Comparison of ENCODE assay signal across 9 cellular contexts in genomic region chr5:16666861-16667481, GRCh38. TPM values are rescaled to one million over a fixed set of nuclear protein-coding genes. Genes with fewer than 3 reads are reported as not detected.
DNase-seq lines count a peak whose midpoint lies in the region; ATAC-seq and TF ChIP-seq lines count a peak whose summit lies in the region.
"Had no signal": no experiment of that assay in that cellular context is flagged by ENCODE, and none has a peak within 500 bp of the region (broad histone marks: within the 10 kb centered on the region; RNA-seq: fewer than 3 reads in every experiment).

No MANE protein-coding gene starts in this region.

- no peak overlapping the region; the same call in 1 of the 2 replicates for H3K4me3 Mint-ChIP-seq in HFFc6
- no peak overlapping the region for H3K4me3 Mint-ChIP-seq in activated CD4-positive, alpha-beta T cell treated with anti-CD3 and anti-CD28 coated beads, Interleukin-2, amount 10 ng/mL, durations not matched to agents 7 days and 5 days
- H3K4me3 Mint-ChIP-seq: activated naive CD8-positive, alpha-beta T cell had no signal

- peaks cover 0 to 44% (median 28%) of the 10 kb centered on the region in 12 donors for H3K4me1 ChIP-seq in heart left ventricle
- H3K4me1 ChIP-seq in gastrocnemius medialis, result peaks cover 4 to 8% of the 10 kb centered on the region in 2 donors

- H3K27ac Mint-ChIP-seq in HFFc6, result peak overlapping the region; percentile 3
- H3K27ac Mint-ChIP-seq in activated CD4-positive, alpha-beta T cell treated with anti-CD3 and anti-CD28 coated beads, Interleukin-2, amount 10 ng/mL, durations not matched to agents 7 days and 5 days, result peak overlapping the region; percentile 42
- H3K27ac Mint-ChIP-seq: activated naive CD8-positive, alpha-beta T cell had no signal

- CTCF ChIA-PET in activated CD4-positive, alpha-beta T cell treated with anti-CD3 and anti-CD28 coated beads, Interleukin-2, amount 10 ng/mL, durations not matched to agents 7 days and 5 days (lab: Charles Lee), result interaction anchor here (1.6 kb wide), 1 partner anchor 37 kb away, joined by 5 read pairs; no protein-coding TSS in a partner anchor

- ATAC-seq in heart left ventricle (peak; percentile 52 to 86 (median 83)), gastrocnemius medialis (peak; percentile 49 to 66), HG03521 (IDR thresholded peaks at IDR 0.05; ENCODE audit: unreplicated experiment) (no peak), HG03469 (IDR thresholded peaks at IDR 0.05; ENCODE audit: unreplicated experiment) (no peak)

- H3K27ac ChIP-seq in heart left ventricle, result peak overlapping the region in 10 of 12 donors; percentile 15 to 56 (median 43)
- peak overlapping the region in 1 of 4 donors; percentile 18 for H3K27ac ChIP-seq in gastrocnemius medialis

- peak; percentile 62 for DNase-seq in Ammon's horn (ENCODE audit: low spot score)
- no peak for DNase-seq in HFFc6
- DNase-seq in activated CD4-positive, alpha-beta T cell treated with anti-CD3 and anti-CD28 coated beads, Interleukin-2, amount 10 ng/mL, durations not matched to agents 7 days and 5 days, result peak; percentile 38
- DNase-seq in heart left ventricle, result peak; percentile 56 to 79 (median 70)
- DNase-seq in gastrocnemius medialis, result peak in 1 of 2 donors; percentile 16
- no peak for DNase-seq in SKM-1 (lab: John Stamatoyannopoulos, UW; ENCODE audit: unreplicated experiment)

- WGBS in heart left ventricle, 4 donors, result 12 to 23% (median 16%) methylated on average over 12 of the region's 12 CpGs

- H3K36me3 ChIP-seq in heart left ventricle, result peaks cover 0 to 39% (median 4%) of the 10 kb centered on the region in 9 donors
- H3K36me3 ChIP-seq in gastrocnemius medialis, result peaks cover 0 to 4% of the 10 kb centered on the region in 2 donors

- intact Hi-C loops in heart left ventricle (cut with DNase I), result loop anchor here (1.0 to 10.0 kb wide), 12 partner anchors 102 to 322 kb away; partner anchors contain the start of gene ZNF622 (in 2 of the 10)
- intact Hi-C loops in gastrocnemius medialis (cut with DNase I; ENCODE audit: low total_unique reads), result loop anchor here (5.0 kb wide), 2 partner anchors 180 to 210 kb away; no protein-coding TSS in a partner anchor

- peaks cover 11% of the 10 kb centered on the region for H3K4me1 Mint-ChIP-seq in HFFc6 (ENCODE audit: low read depth)
- no peaks in the 10 kb centered on the region for H3K4me1 Mint-ChIP-seq in activated CD4-positive, alpha-beta T cell treated with anti-CD3 and anti-CD28 coated beads, Interleukin-2, amount 10 ng/mL, durations not matched to agents 7 days and 5 days

- in situ Hi-C loops in gastrocnemius medialis (cut with MboI; ENCODE audit: low sequenced_read_pairs in 4 of 4), result no loop called here

- H3K9me3 Mint-ChIP-seq in HFFc6, result no peaks in the 10 kb centered on the region; the same call in 1 of the 2 replicates
- H3K9me3 Mint-ChIP-seq in activated CD4-positive, alpha-beta T cell treated with anti-CD3 and anti-CD28 coated beads, Interleukin-2, amount 10 ng/mL, durations not matched to agents 7 days and 5 days, result no peaks in the 10 kb centered on the region

- no peaks in the 10 kb centered on the region for H3K27me3 ChIP-seq in heart left ventricle
- H3K27me3 ChIP-seq in gastrocnemius medialis, result no peaks in the 10 kb centered on the region

- TF ChIP-seq POLR2A in heart left ventricle (IDR thresholded peaks at IDR 0.05) (no peak), gastrocnemius medialis (IDR thresholded peaks at IDR 0.05) (no peak)

- H3K4me3 ChIP-seq in heart left ventricle (peak overlapping the region in 1 of 12 donors; percentile 14), gastrocnemius medialis (no peak overlapping the region)

- TF ChIP-seq CTCF in HFFc6 (IDR thresholded peaks at IDR 0.05) (peak; percentile 66), heart left ventricle (IDR thresholded peaks at IDR 0.05) (peak; percentile 14 to 60 (median 48)), gastrocnemius medialis (IDR thresholded peaks at IDR 0.05 in 4 of 5, conservative IDR thresholded peaks at IDR 0.05 in 1 of 5) (peak; percentile 33 to 58 (median 44))

- no peaks in the 10 kb centered on the region for H3K9me3 ChIP-seq in heart left ventricle
- H3K9me3 ChIP-seq in gastrocnemius medialis, result no peaks in the 10 kb centered on the region

- H3K27me3 Mint-ChIP-seq in HFFc6 (ENCODE audit: insufficient read depth), result peaks cover 19% of the 10 kb centered on the region
- no peaks in the 10 kb centered on the region for H3K27me3 Mint-ChIP-seq in activated CD4-positive, alpha-beta T cell treated with anti-CD3 and anti-CD28 coated beads, Interleukin-2, amount 10 ng/mL, durations not matched to agents 7 days and 5 days
- H3K27me3 Mint-ChIP-seq: activated naive CD8-positive, alpha-beta T cell had no signal

- POLR2A ChIA-PET in activated CD4-positive, alpha-beta T cell treated with anti-CD3 and anti-CD28 coated beads, Interleukin-2, amount 10 ng/mL, durations not matched to agents 7 days and 5 days (lab: Charles Lee), result no interaction called here

- peaks cover 43% of the 10 kb centered on the region for H3K36me3 Mint-ChIP-seq in HFFc6 (ENCODE audit: low read depth)
- no peaks in the 10 kb centered on the region for H3K36me3 Mint-ChIP-seq in activated CD4-positive, alpha-beta T cell treated with anti-CD3 and anti-CD28 coated beads, Interleukin-2, amount 10 ng/mL, durations not matched to agents 7 days and 5 days (ENCODE audit: low read depth)
- H3K36me3 Mint-ChIP-seq: activated naive CD8-positive, alpha-beta T cell had no signal

RNA-seq across cellular contexts. Expression of gene RETREG1, which starts 50.2 kb away (rescaled TPM):
- under 1 TPM in 2 of 6 experiments, not detected in 4; 0.09 to 0.14 TPM for total RNA-seq in HFFc6 (2021; fragmentation: NEBNext Ultra II Directional; extraction: Animal tissue kit (Norgen Biotek cat#: 25700))
- total RNA-seq in activated CD4-positive, alpha-beta T cell treated with anti-CD3 and anti-CD28 coated beads, Interleukin-2, amount 10 ng/mL, durations not matched to agents 7 days and 5 days, result 10 to 100 TPM; 48.4 to 50.5 TPM
- 100 to 1,000 TPM in 8 of 9 donors, 10 to 100 TPM in 1; 80.3 to 219 (median 173) TPM for total RNA-seq in heart left ventricle
- 100 to 1,000 TPM in 1 of 2 donors, 10 to 100 TPM in 1; 24.5 to 110 TPM for polyA plus RNA-seq in heart left ventricle
- 100 to 1,000 TPM in 3 of 4 donors, 10 to 100 TPM in 1; 94.2 to 380 (median 305) TPM for total RNA-seq in gastrocnemius medialis

Comparison
In these comparisons a context has a peak if more than half of its experiments do, and no peak if none do; other contexts are left out.
1. DNase-seq: peak in Ammon's horn (single experiment), activated CD4-positive, alpha-beta T cell treated with anti-CD3 and anti-CD28 coated beads, Interleukin-2, amount 10 ng/mL, durations not matched to agents 7 days and 5 days (single experiment) and heart left ventricle (5 of 5); none in HFFc6 (single experiment) and SKM-1 (single experiment).
2. ATAC-seq: peak in heart left ventricle (4 of 4) and gastrocnemius medialis (2 of 2); none in HG03521 (single experiment) and HG03469 (single experiment).
3. RNA of gene RETREG1, which starts 50.2 kb away (total RNA-seq): 94.2 to 380 TPM in gastrocnemius medialis, 80.3 to 219 TPM in heart left ventricle and 48.4 to 50.5 TPM in activated CD4-positive, alpha-beta T cell treated with anti-CD3 and anti-CD28 coated beads, Interleukin-2, amount 10 ng/mL, durations not matched to agents 7 days and 5 days; 0.09 to 0.14 TPM in HFFc6; every median in the first group is over 10 times any median in the second.
4. Peak in every context shown above with its lines, with median percentiles within 50 percentile points of each other: CTCF ChIP-seq.